Comparison of ENCODE assay signal across 1 cellular context in the genomic region with DNA sequence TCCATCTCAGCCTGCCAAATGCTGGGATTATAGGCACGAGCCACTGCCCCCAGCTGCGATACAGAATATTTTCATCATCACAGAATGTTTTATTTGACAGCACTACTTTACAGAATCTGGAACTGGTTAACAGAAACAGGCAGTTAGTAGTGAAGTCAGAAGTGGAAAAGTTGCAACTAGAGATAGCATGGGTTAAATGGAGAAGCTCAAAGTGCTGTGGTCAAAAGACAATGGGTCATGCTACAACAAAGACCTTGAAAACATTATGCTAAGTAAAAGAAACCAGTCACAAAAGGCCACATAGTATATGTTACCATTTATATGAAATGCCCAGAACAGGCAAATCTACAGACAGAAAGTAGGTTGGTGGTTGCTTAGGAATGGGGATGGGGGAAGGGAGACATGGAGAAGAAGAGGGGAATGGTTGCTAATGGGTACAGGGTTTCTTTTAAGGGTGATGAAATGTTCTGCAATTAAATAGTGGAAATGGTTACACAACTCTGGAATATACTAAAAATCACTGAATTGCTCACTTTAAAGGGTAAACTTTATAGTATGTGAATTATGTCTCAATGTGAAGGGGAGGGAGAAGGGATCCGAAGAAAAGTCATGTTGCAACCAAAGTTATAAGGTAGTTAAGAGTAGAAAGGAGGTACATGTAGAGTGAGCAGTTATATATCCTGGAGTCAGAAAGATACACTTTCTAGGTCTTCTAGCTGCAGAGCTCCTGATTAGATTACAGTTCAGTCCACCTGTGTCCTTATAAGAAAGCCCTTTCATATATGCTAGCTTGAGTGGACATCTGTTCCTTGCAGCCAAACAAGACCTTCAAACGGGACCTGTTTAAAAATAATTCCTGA.
TF ChIP-seq lines count a peak whose summit lies in the region.

No MANE protein-coding gene starts in this region.

TF ChIP-seq in IMR-90, 13 proteins besides CTCF, POLR2A, EP300 and RAD21:
- TF ChIP-seq RCOR1 (IDR thresholded peaks at IDR 0.05; ENCODE audit: insufficient replicate concordance, low read length) (no peak), CEBPB (IDR thresholded peaks at IDR 0.05; ENCODE audit: low read depth, low read length) (peak; percentile 88)
